Comparison of ENCODE assay signal across 8 cellular contexts in the genomic region with DNA sequence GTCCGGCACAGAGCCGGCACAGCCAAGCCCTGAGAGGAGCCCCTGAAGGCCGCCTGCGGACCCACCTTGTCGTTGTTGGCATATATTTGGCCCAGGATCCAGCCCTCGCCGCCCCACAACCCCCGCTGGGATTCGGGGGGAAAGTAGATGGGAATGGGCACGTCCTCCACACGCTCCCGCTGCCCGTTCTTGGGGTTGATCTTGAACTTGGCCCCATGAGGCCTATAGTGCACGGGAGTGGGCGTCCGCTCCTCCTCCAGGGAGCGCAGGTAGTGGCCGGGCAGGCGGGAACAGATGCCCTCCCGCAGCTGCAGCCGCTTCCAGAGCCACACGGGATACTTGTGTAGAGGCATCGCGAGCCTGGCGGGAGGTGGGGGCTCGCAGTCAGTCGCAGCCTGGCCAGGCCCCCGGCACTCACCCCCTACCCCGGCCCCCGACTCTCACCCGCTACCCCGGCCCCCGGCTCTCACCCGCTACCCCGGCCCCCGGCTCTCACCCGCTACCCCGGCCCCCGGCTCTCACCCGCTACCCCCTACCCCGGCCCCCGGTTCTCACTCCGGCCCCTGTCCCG. TPM values are rescaled to one million over a fixed set of nuclear protein-coding genes. Genes with fewer than 3 reads are reported as not detected.
DNase-seq lines count a peak whose midpoint lies in the region; ATAC-seq and TF ChIP-seq lines count a peak whose summit lies in the region.

No MANE protein-coding gene starts in this region.

- no peak for ATAC-seq in activated T-cell treated with anti-CD3 and anti-CD28 coated beads, Interleukin-2, amount 50 U/mL, for 4 hours
- ATAC-seq in left lobe of liver (peak; percentile 7), HG03159 (IDR thresholded peaks at IDR 0.05; ENCODE audit: unreplicated experiment) (no peak)

- H3K27ac Mint-ChIP-seq in brain: peak overlapping the region in 3 of 5 experiments; percentile 93 to 97 (median 97)

- H3K36me3 ChIP-seq in urinary bladder (ENCODE audit: insufficient read depth): peaks cover 4% of the 10 kb centered on the region

- 27% methylated on average over 43 of the region's 44 CpGs for WGBS in urinary bladder

- H3K9me3 Mint-ChIP-seq in activated T-cell treated with anti-CD3 and anti-CD28 coated beads, Interleukin-2, amount 50 U/mL, for 4 hours: no peaks in the 10 kb centered on the region
- peaks cover 0 to 2% (median 0%) of the 10 kb centered on the region in 5 experiments for H3K9me3 Mint-ChIP-seq in brain

- no peak overlapping the region for H3K27ac ChIP-seq in urinary bladder (ENCODE audit: low read depth)

- H3K27me3 Mint-ChIP-seq in activated T-cell treated with anti-CD3 and anti-CD28 coated beads, Interleukin-2, amount 50 U/mL, for 4 hours (ENCODE audit: low read depth): no peaks in the 10 kb centered on the region
- no peaks in the 10 kb centered on the region for H3K27me3 Mint-ChIP-seq in brain

- H3K4me1 Mint-ChIP-seq in activated T-cell treated with anti-CD3 and anti-CD28 coated beads, Interleukin-2, amount 50 U/mL, for 4 hours (ENCODE audit: low read depth): peaks cover 14% of the 10 kb centered on the region
- peaks cover 17% of the 10 kb centered on the region for H3K4me1 Mint-ChIP-seq in brain

- H3K4me1 ChIP-seq in urinary bladder (ENCODE audit: insufficient read depth): no peaks in the 10 kb centered on the region

- H3K4me3 Mint-ChIP-seq in activated T-cell treated with anti-CD3 and anti-CD28 coated beads, Interleukin-2, amount 50 U/mL, for 4 hours: peak overlapping the region; percentile 68
- H3K4me3 Mint-ChIP-seq in brain: peak overlapping the region; percentile 75 to 87 (median 79)

- peaks cover 6% of the 10 kb centered on the region for H3K36me3 Mint-ChIP-seq in activated T-cell treated with anti-CD3 and anti-CD28 coated beads, Interleukin-2, amount 50 U/mL, for 4 hours (ENCODE audit: insufficient read depth)
- H3K36me3 Mint-ChIP-seq in brain: peaks cover 8% of the 10 kb centered on the region

- peak overlapping the region; percentile 61 for H3K4me3 ChIP-seq in urinary bladder (ENCODE audit: low read depth, low read length)

- no peak for TF ChIP-seq CTCF in brain (conservative IDR thresholded peaks at IDR 0.05)

- DNase-seq in activated T-cell treated with anti-CD3 and anti-CD28 coated beads, Interleukin-2, amount 50 U/mL, for 4 hours: no peak
- DNase-seq in activated T-cell treated with anti-CD3 and anti-CD28 coated beads for 4 hours: no peak
- peak; percentile 44 for DNase-seq in left lobe of liver (ENCODE audit: low spot score)
- DNase-seq in SW 1271 (lab: John Stamatoyannopoulos, UW): no peak
- DNase-seq in SK-N-DZ (ENCODE audit: low spot score): no peak

RNA-seq across cellular contexts. Expression of gene MRPL28, which starts 0.4 kb away (rescaled TPM):
- 100 to 1,000 TPM; 124 to 136 (median 128) TPM for total RNA-seq in activated T-cell treated with anti-CD3 and anti-CD28 coated beads, Interleukin-2, amount 50 U/mL, for 4 hours
- polyA plus RNA-seq in brain (ENCODE audit: insufficient read depth, low read depth, low replicate concordance) (147 TPM), urinary bladder (81.1 TPM)
- total RNA-seq in left lobe of liver (36.1 TPM), urinary bladder (20.3 TPM)
- polyA plus RNA-seq in SK-N-DZ (2014; cell fraction: cytosol; rRNA removed): 163 TPM in 2 replicates
- 79.4 and 130 TPM in 2 replicates for polyA plus RNA-seq in SK-N-DZ (2014; cell fraction: nucleus; rRNA removed)

RNA-seq across cellular contexts. Expression of gene PGAP6, which starts 11.8 kb away (rescaled TPM):
- total RNA-seq in activated T-cell treated with anti-CD3 and anti-CD28 coated beads, Interleukin-2, amount 50 U/mL, for 4 hours: 10 to 100 TPM; 33.4 to 39.1 (median 34.0) TPM
- polyA plus RNA-seq in brain (ENCODE audit: insufficient read depth, low read depth, low replicate concordance): 28.1 TPM
- total RNA-seq in left lobe of liver: 32.6 TPM
- 15.9 TPM for total RNA-seq in urinary bladder
- polyA plus RNA-seq in urinary bladder: 53.8 TPM
- polyA plus RNA-seq in SK-N-DZ (2014; cell fraction: cytosol; rRNA removed): 26.6 and 39.0 TPM in 2 replicates
- 60.8 and 74.9 TPM in 2 replicates for polyA plus RNA-seq in SK-N-DZ (2014; cell fraction: nucleus; rRNA removed)

RNA-seq across cellular contexts. Expression of gene AXIN1, which starts 17.4 kb away (rescaled TPM):
- total RNA-seq in activated T-cell treated with anti-CD3 and anti-CD28 coated beads, Interleukin-2, amount 50 U/mL, for 4 hours: 10 to 100 TPM; 34.1 to 40.4 (median 35.4) TPM
- 21.6 TPM for polyA plus RNA-seq in brain (ENCODE audit: insufficient read depth, low read depth, low replicate concordance)
- 8.5 TPM for total RNA-seq in left lobe of liver
- 9.9 TPM for total RNA-seq in urinary bladder
- polyA plus RNA-seq in urinary bladder: 25.0 TPM
- 31.1 and 33.4 TPM in 2 replicates for polyA plus RNA-seq in SK-N-DZ (2014; cell fraction: cytosol; rRNA removed)
- polyA plus RNA-seq in SK-N-DZ (2014; cell fraction: nucleus; rRNA removed): 33.0 and 36.2 TPM in 2 replicates

RNA-seq across cellular contexts. Expression of gene NME4, which starts 27.0 kb away (rescaled TPM):
- total RNA-seq in activated T-cell treated with anti-CD3 and anti-CD28 coated beads, Interleukin-2, amount 50 U/mL, for 4 hours: 10 to 100 TPM; 46.1 to 78.9 (median 52.7) TPM
- polyA plus RNA-seq in brain (ENCODE audit: insufficient read depth, low read depth, low replicate concordance): 61.3 TPM
- total RNA-seq in left lobe of liver: 64.9 TPM
- total RNA-seq in urinary bladder: 29.0 TPM
- polyA plus RNA-seq in urinary bladder: 246 TPM
- polyA plus RNA-seq in SK-N-DZ (2014; cell fraction: cytosol; rRNA removed): 357 and 443 TPM in 2 replicates
- polyA plus RNA-seq in SK-N-DZ (2014; cell fraction: nucleus; rRNA removed): 288 and 307 TPM in 2 replicates

RNA-seq across cellular contexts. Expression of gene DECR2, which starts 31.7 kb away (rescaled TPM):
- total RNA-seq in activated T-cell treated with anti-CD3 and anti-CD28 coated beads, Interleukin-2, amount 50 U/mL, for 4 hours: 10 to 100 TPM; 16.9 to 19.1 (median 17.8) TPM
- polyA plus RNA-seq in brain (ENCODE audit: insufficient read depth, low read depth, low replicate concordance) (7.7 TPM), urinary bladder (20.6 TPM)
- total RNA-seq in left lobe of liver (109 TPM), urinary bladder (5.3 TPM)
- polyA plus RNA-seq in SK-N-DZ (2014; cell fraction: cytosol; rRNA removed): 15.9 and 21.1 TPM in 2 replicates
- 108 and 109 TPM in 2 replicates for polyA plus RNA-seq in SK-N-DZ (2014; cell fraction: nucleus; rRNA removed)
